ENCODE assay signal across 13 cellular contexts in the genomic region with DNA sequence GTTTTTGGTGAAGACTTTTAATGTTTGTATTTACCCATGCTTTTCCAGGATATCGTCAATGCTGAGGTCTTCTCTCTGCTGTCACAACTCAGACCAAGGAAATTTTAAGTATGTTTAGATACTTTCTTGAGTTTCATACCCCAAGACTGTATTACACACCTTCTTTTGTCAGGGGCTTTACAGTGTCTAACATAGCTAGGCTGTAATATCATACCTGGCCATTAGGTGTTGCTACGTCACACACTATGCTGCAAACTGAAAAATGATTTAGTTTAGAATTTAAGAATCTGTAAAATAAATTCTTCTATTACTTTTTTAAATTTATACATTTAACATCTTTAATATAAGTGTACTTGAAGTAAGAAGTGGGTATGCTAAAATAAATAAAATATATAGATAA.
A peak's percentile ranks its signal among the peaks of the same experiment; 100 is the strongest.
DNase-seq lines count a peak whose midpoint lies in the region; ATAC-seq, FAIRE-seq and TF ChIP-seq lines count a peak whose summit lies in the region.
"Had no signal": no experiment of that assay in that cellular context is flagged by ENCODE, and none has a peak within 500 bp of the region (broad histone marks: within the 10 kb centered on the region; RNA-seq: fewer than 3 reads in every experiment).

No MANE protein-coding gene starts in this region.

- 94 to 100% (median 97%) methylated on average over 2 of the region's 2 CpGs for WGBS in psoas muscle, 3 donors

- H3K4me1 Mint-ChIP-seq in Calu3 (ENCODE audit: low read depth, unreplicated experiment), result peaks cover 8% of the 10 kb centered on the region
- H3K4me1 Mint-ChIP-seq: T-helper 17 cell had no signal

- DNase-seq in A172 (ENCODE audit: low spot score) (peak; percentile 5), GM19239 (ENCODE audit: insufficient read length, low spot score) (no peak), PC-3 (peak; percentile 54), foreskin fibroblast (peak; percentile 3 to 38), Calu3 (no peak), NCI-H2171 (lab: John Stamatoyannopoulos, UW) (no peak), psoas muscle (no peak)
- DNase-seq in NK-92 treated with Interleukin-12 subunit alpha and Interleukin-12 subunit beta, amount 100 ng/mL, for 24 hours (lab: John Stamatoyannopoulos, UW), result no peak
- DNase-seq: islet precursor cell; NCI-H2029 treated with DMSO at 0.1 percent for 48 hours; retina; stimulated activated CD8-positive, alpha-beta memory T cell treated with anti-CD3 and anti-CD28 coated beads, Interleukin-4, amount 100 ng/mL, for 48 hours; T-helper 17 cell had no signal

- H3K9me3 ChIP-seq in PC-3 (ENCODE audit: low read length) (no peaks in the 10 kb centered on the region), psoas muscle (no peaks in the 10 kb centered on the region)

- no peaks in the 10 kb centered on the region for H3K4me1 ChIP-seq in PC-3 (ENCODE audit: insufficient read depth, low read length)
- no peaks in the 10 kb centered on the region for H3K4me1 ChIP-seq in psoas muscle

- H3K9me2 ChIP-seq in PC-3 (replicated peaks; ENCODE audit: low read length), result no peaks in the 10 kb centered on the region

- peak; percentile 53 for FAIRE-seq in GM19239 (lab: Jason Lieb, UNC)

- ATAC-seq in PC-3 (peak; percentile 53; the same call in 1 of the 2 replicates), psoas muscle (no peak)
- ATAC-seq: T-helper 17 cell had no signal

- H3K9ac ChIP-seq in PC-3 (ENCODE audit: low read length), result no peak overlapping the region

- CTCF ChIA-PET in PC-3 (lab: Charles Lee), result interaction anchor here (0.6 kb wide), 2 partner anchors 185 to 352 kb away, joined by 5 to 6 read pairs; no protein-coding TSS in a partner anchor
- CTCF ChIA-PET in Calu3 (lab: Charles Lee), result interaction anchor here (0.6 kb wide), 1 partner anchor 35 kb away, joined by 3 read pairs; no protein-coding TSS in a partner anchor

- no peaks in the 10 kb centered on the region for H3K27me3 Mint-ChIP-seq in Calu3 (ENCODE audit: unreplicated experiment)
- H3K27me3 Mint-ChIP-seq: T-helper 17 cell had no signal

- H3K27me3 ChIP-seq in PC-3 (ENCODE audit: low read length) (no peaks in the 10 kb centered on the region), psoas muscle (ENCODE audit: insufficient read depth in 3 of 3, low read length in 2 of 3) (no peaks in the 10 kb centered on the region)

- POLR2A ChIA-PET in PC-3 (lab: Charles Lee; ENCODE audit: unreplicated experiment), result interaction anchor here (0.5 kb wide), 1 partner anchor 230 kb away, joined by 3 read pairs; no protein-coding TSS in a partner anchor

- no peaks in the 10 kb centered on the region for H3K36me3 ChIP-seq in PC-3 (ENCODE audit: low read depth, low read length)
- H3K36me3 ChIP-seq in psoas muscle (ENCODE audit: insufficient read depth in 1 of 2, low read depth in 1 of 2), result no peaks in the 10 kb centered on the region

- intact Hi-C loops in PC-3 (cut with micrococcal nuclease), result loop anchor here (1.0 to 5.0 kb wide), 2 partner anchors 352 to 488 kb away; no protein-coding TSS in a partner anchor
- intact Hi-C loops in Calu3 (cut with micrococcal nuclease; ENCODE audit: unreplicated experiment), result loop anchor here (10.0 kb wide), 1 partner anchor 351 kb away; no protein-coding TSS in a partner anchor
- intact Hi-C loops in psoas muscle (cut with DNase I), result no loop called here

- no peak overlapping the region for H2AFZ ChIP-seq in PC-3 (ENCODE audit: low read length)

- H3K79me2 ChIP-seq in PC-3 (ENCODE audit: low read length), result no peaks in the 10 kb centered on the region

- H3K4me3 Mint-ChIP-seq in Calu3 (ENCODE audit: low read depth, unreplicated experiment), result no peak overlapping the region
- H3K4me3 Mint-ChIP-seq: T-helper 17 cell had no signal

- H3K4me3 ChIP-seq in PC-3 (ENCODE audit: low read length), result no peak overlapping the region
- H3K4me3 ChIP-seq in foreskin fibroblast (ENCODE audit: low read depth in 1 of 2, low read length in 2 of 2), result no peak overlapping the region
- H3K4me3 ChIP-seq in psoas muscle, result no peak overlapping the region

- TF ChIP-seq CTCF in PC-3 (conservative IDR thresholded peaks at IDR 0.05; ENCODE audit: low read depth, low read length) (peak; percentile 65), foreskin fibroblast (IDR thresholded peaks at IDR 0.05; ENCODE audit: low read depth, low read length) (peak; percentile 35), Calu3 (IDR thresholded peaks at IDR 0.05; ENCODE audit: unreplicated experiment) (no peak), psoas muscle (IDR thresholded peaks at IDR 0.05) (no peak)

- no peak overlapping the region for H3K27ac ChIP-seq in PC-3 (ENCODE audit: low read length)
- no peak overlapping the region for H3K27ac ChIP-seq in psoas muscle

- H3K36me3 Mint-ChIP-seq in Calu3 (ENCODE audit: insufficient read depth, unreplicated experiment), result no peaks in the 10 kb centered on the region

- no peaks in the 10 kb centered on the region for H3F3A ChIP-seq in PC-3 (ENCODE audit: low read length, unreplicated experiment)

- H3K9me3 Mint-ChIP-seq in Calu3 (ENCODE audit: low read depth, unreplicated experiment), result peaks cover 2% of the 10 kb centered on the region

- H4K20me1 ChIP-seq in PC-3 (ENCODE audit: low read length), result no peaks in the 10 kb centered on the region

- no peak overlapping the region for H3K4me2 ChIP-seq in PC-3 (ENCODE audit: low read length)

- BruUV-seq in PC-3 (replicated peaks; lab: Mats Ljungman, UMichigan) (no TSS peak), Calu3 (replicated peaks; lab: Mats Ljungman, UMichigan) (no TSS peak)

- H3K27ac Mint-ChIP-seq in Calu3 (ENCODE audit: unreplicated experiment), result no peak overlapping the region
- H3K27ac Mint-ChIP-seq: T-helper 17 cell had no signal

Comparison
In these comparisons a context has a peak if more than half of its experiments do, and no peak if none do; other contexts are left out.
1. DNase-seq: peak in A172 (single experiment), PC-3 (single experiment) and foreskin fibroblast (2 of 2); none in GM19239 (single experiment), Calu3 (single experiment), NCI-H2171 (single experiment), NK-92 treated with Interleukin-12 subunit alpha and Interleukin-12 subunit beta, amount 100 ng/mL, for 24 hours (single experiment) and psoas muscle (0 of 2).
2. CTCF ChIP-seq: peak in PC-3 (single experiment) and foreskin fibroblast (single experiment); none in Calu3 (single experiment) and psoas muscle (single experiment).
3. intact Hi-C loops: an anchor here in PC-3 (1.0 to 5.0 kb wide) and Calu3 (10.0 kb wide); none called in psoas muscle.